Comparison of ENCODE assay signal across 35 cellular contexts in genomic region chr2:241040081-241040803, GRCh38. TPM values are rescaled to one million over a fixed set of nuclear protein-coding genes. Genes with fewer than 3 reads are reported as not detected.
A peak's percentile ranks its signal among the peaks of the same experiment; 100 is the strongest.
DNase-seq lines count a peak whose midpoint lies in the region; ATAC-seq, FAIRE-seq and TF ChIP-seq lines count a peak whose summit lies in the region.
"Had no signal": no experiment of that assay in that cellular context is flagged by ENCODE, and none has a peak within 500 bp of the region (broad histone marks: within the 10 kb centered on the region; RNA-seq: fewer than 3 reads in every experiment).

No MANE protein-coding gene starts in this region.

- H3K4me1 Mint-ChIP-seq in memory B cell: peaks cover 44% of the 10 kb centered on the region

- in situ Hi-C loops in HepG2 (cut with HindIII; ENCODE audit: extremely low pct_ligation_motif_present, low pct_unique_long_range_greater_than_20kb): no loop called here

- no peaks in the 10 kb centered on the region for H3K9me2 ChIP-seq in OCI-LY1 (ENCODE audit: low read depth, low read length)

- no peak for FAIRE-seq in HepG2 (lab: Jason Lieb, UNC)
- FAIRE-seq: endometrium, keratinocyte, TTC549 had no signal

- POLR2A ChIA-PET in HepG2 (lab: Yijun Ruan, JAX): no interaction called here

- no peak for ATAC-seq in HepG2
- no peak for ATAC-seq in right lobe of liver
- ATAC-seq in memory B cell (ENCODE audit: low read depth): no peak
- ATAC-seq in upper lobe of left lung (ENCODE audit: low FRiP score in 2 of 2): no peak
- no peak for ATAC-seq in GM18867 (IDR thresholded peaks at IDR 0.05; ENCODE audit: unreplicated experiment)
- ATAC-seq: activated CD8-positive, alpha-beta T cell treated with anti-CD3 and anti-CD28 coated beads, Interleukin-2, amount 10 ng/mL, durations not matched to agents 7 days and 5 days; foreskin keratinocyte; heart left ventricle; naive thymus-derived CD4-positive, alpha-beta T cell; psoas muscle; T-cell had no signal

- H3K27ac Mint-ChIP-seq in memory B cell: peak overlapping the region; percentile 98
- H3K27ac Mint-ChIP-seq: activated CD8-positive, alpha-beta T cell treated with anti-CD3 and anti-CD28 coated beads, Interleukin-2, amount 10 ng/mL, durations not matched to agents 7 days and 5 days; activated naive CD4-positive, alpha-beta T cell treated with anti-CD3 and anti-CD28 coated beads, Interleukin-2, amount 10 ng/mL, durations not matched to agents 7 days and 5 days had no signal

- H2AFZ ChIP-seq in HepG2 (ENCODE audit: low read length) (no peak overlapping the region), OCI-LY1 (ENCODE audit: low read length) (no peak overlapping the region)

- intact Hi-C loops in HepG2 (cut with micrococcal nuclease; ENCODE audit: unreplicated experiment) (no loop called here), right lobe of liver (cut with DNase I) (no loop called here)

- TF ChIP-seq EP300 in HepG2 (IDR thresholded peaks at IDR 0.05; ENCODE audit: low read depth in 2 of 2, low read length in 2 of 2): no peak
- TF ChIP-seq EP300 in HepG2 (CRISPR knock-in tag; IDR thresholded peaks at IDR 0.05; ENCODE audit: borderline replicate concordance): no peak
- no peak for TF ChIP-seq EP300 in upper lobe of left lung (IDR thresholded peaks at IDR 0.05)

- H3K9me3 ChIP-seq in HepG2 (ENCODE audit: low read length) (no peaks in the 10 kb centered on the region; the same call in 1 of the 2 replicates), right lobe of liver (no peaks in the 10 kb centered on the region), OCI-LY1 (ENCODE audit: low read length) (no peaks in the 10 kb centered on the region), upper lobe of left lung (peaks cover 0 to 4% (median 0%) of the 10 kb centered on the region in 4 donors)
- H3K9me3 ChIP-seq: BE2C, esophagus squamous epithelium, psoas muscle had no signal

- peak overlapping the region; percentile 95 for H3K4me3 Mint-ChIP-seq in memory B cell
- H3K4me3 Mint-ChIP-seq: activated CD8-positive, alpha-beta T cell treated with anti-CD3 and anti-CD28 coated beads, Interleukin-2, amount 10 ng/mL, durations not matched to agents 7 days and 5 days; activated naive CD4-positive, alpha-beta T cell treated with anti-CD3 and anti-CD28 coated beads, Interleukin-2, amount 10 ng/mL, durations not matched to agents 7 days and 5 days; T-cell had no signal

- no peak for TF ChIP-seq CTCF in HepG2 (CRISPR knock-in tag; IDR thresholded peaks at IDR 0.05)
- no peak for TF ChIP-seq CTCF in right lobe of liver (IDR thresholded peaks at IDR 0.05)
- no peak for TF ChIP-seq CTCF in OCI-LY1 (IDR thresholded peaks at IDR 0.05; ENCODE audit: low read length)
- TF ChIP-seq CTCF in upper lobe of left lung (IDR thresholded peaks at IDR 0.05): no peak

- H3K9ac ChIP-seq in HepG2 (ENCODE audit: insufficient read depth, low read depth, low read length) (no peak overlapping the region), OCI-LY1 (ENCODE audit: low read length) (no peak overlapping the region)

- H3K36me3 Mint-ChIP-seq in memory B cell: peaks cover 17% of the 10 kb centered on the region

- TF ChIP-seq POLR2A in HepG2 (IDR thresholded peaks at IDR 0.05; ENCODE audit: insufficient read depth in 1 of 2, low read depth in 2 of 2, low read length in 2 of 2) (no peak), right lobe of liver (IDR thresholded peaks at IDR 0.05) (no peak), upper lobe of left lung (IDR thresholded peaks at IDR 0.05) (no peak)

- DNase-seq in HepG2 (ENCODE audit: low spot score) (no peak), right lobe of liver (no peak), memory B cell (ENCODE audit: low spot score in 2 of 2) (no peak), upper lobe of left lung (peak; percentile 20 to 62), foreskin melanocyte (no peak)
- no peak for DNase-seq in NK-92 treated with Interleukin-12 subunit alpha and Interleukin-12 subunit beta, amount 100 ng/mL, for 24 hours (lab: John Stamatoyannopoulos, UW)
- DNase-seq: ACHN; activated CD4-positive, CD25-positive, alpha-beta regulatory T cell treated with anti-CD3 and anti-CD28 coated beads, Interleukin-2, amount 50 U/mL, for 72 hours; activated CD8-positive, alpha-beta T cell treated with anti-CD3 and anti-CD28 coated beads, Interleukin-2, amount 10 ng/mL, durations not matched to agents 7 days and 5 days; activated naive CD4-positive, alpha-beta T cell treated with anti-CD3 and anti-CD28 coated beads, Interleukin-2, amount 10 ng/mL, durations not matched to agents 7 days and 5 days; amniotic stem cell; BE2C; brain microvascular endothelial cell; cerebellar nuclear complex; COR-L47; dermis blood vessel endothelial cell; DMS79; esophagus squamous epithelium; foreskin keratinocyte; heart left ventricle; midbrain; naive thymus-derived CD4-positive, alpha-beta T cell; NCI-H1092; NCI-H187 treated with DMSO at 0.1 percent for 48 hours; NCI-H524 treated with DMSO at 0.1 percent for 48 hours; psoas muscle; stimulated activated CD4-positive, alpha-beta T cell treated with anti-CD3 and anti-CD28 coated beads, Interleukin-4, amount 100 ng/mL, for 24 hours; trophoblast cell had no signal

- no peak overlapping the region for H3K4me2 ChIP-seq in HepG2 (ENCODE audit: low read depth, low read length)
- H3K4me2 ChIP-seq in OCI-LY1 (ENCODE audit: low read length): peak overlapping the region; percentile 14; the same call in 1 of the 2 replicates

- H3K36me3 ChIP-seq in HepG2 (replicated peaks in 1 of 2; ENCODE audit: control insufficient read depth in 1 of 2, insufficient read depth in 2 of 2, low read length in 2 of 2) (no peaks in the 10 kb centered on the region), right lobe of liver (peaks cover 0 to 19% (median 0%) of the 10 kb centered on the region in 4 donors), OCI-LY1 (ENCODE audit: insufficient read depth, low read length) (no peaks in the 10 kb centered on the region), upper lobe of left lung (peaks cover 0 to 33% (median 10%) of the 10 kb centered on the region in 4 donors)
- H3K36me3 ChIP-seq: BE2C, brain microvascular endothelial cell had no signal

- H3K4me1 ChIP-seq in HepG2 (ENCODE audit: insufficient read depth, low read length) (peaks cover 20% of the 10 kb centered on the region), right lobe of liver (no peaks in the 10 kb centered on the region), OCI-LY1 (ENCODE audit: insufficient read depth, low read length, severe bottlenecking) (peaks cover 33% of the 10 kb centered on the region), upper lobe of left lung (peaks cover 9 to 23% (median 12%) of the 10 kb centered on the region in 4 donors)
- H3K4me1 ChIP-seq: BE2C, foreskin keratinocyte, psoas muscle had no signal

- H3K27ac ChIP-seq in HepG2 (ENCODE audit: extremely low read length, insufficient read depth, low read length): no peak overlapping the region
- no peak overlapping the region for H3K27ac ChIP-seq in right lobe of liver
- peak overlapping the region; percentile 39 for H3K27ac ChIP-seq in OCI-LY1 (ENCODE audit: low read depth, low read length, poor library complexity, severe bottlenecking)
- H3K27ac ChIP-seq in upper lobe of left lung: no peak overlapping the region
- H3K27ac ChIP-seq: brain microvascular endothelial cell, esophagus squamous epithelium, foreskin keratinocyte, heart left ventricle, psoas muscle, SJSA1 had no signal

- H3K27me3 ChIP-seq in HepG2 (ENCODE audit: control insufficient read depth in 1 of 2, insufficient read depth in 2 of 2, low read length in 2 of 2) (peaks cover 2 to 23% of the 10 kb centered on the region in 2 experiments; a peak in 3 of 5 replicates), right lobe of liver (no peaks in the 10 kb centered on the region), OCI-LY1 (ENCODE audit: insufficient read depth, low read length) (no peaks in the 10 kb centered on the region), upper lobe of left lung (no peaks in the 10 kb centered on the region)
- H3K27me3 ChIP-seq: BE2C, heart left ventricle, SJSA1 had no signal

- no TSS peak for BruUV-seq in HepG2 (replicated peaks; lab: Mats Ljungman, UMichigan)

- no peak overlapping the region for H3K4me3 ChIP-seq in HepG2 (replicated peaks in 1 of 3; ENCODE audit: insufficient read depth in 1 of 3, low read depth in 2 of 3, low read length in 3 of 3)
- H3K4me3 ChIP-seq in right lobe of liver: no peak overlapping the region
- no peak overlapping the region for H3K4me3 ChIP-seq in OCI-LY1 (ENCODE audit: low read depth, low read length, poor library complexity, severe bottlenecking)
- H3K4me3 ChIP-seq in upper lobe of left lung: no peak overlapping the region
- H3K4me3 ChIP-seq: esophagus squamous epithelium, heart left ventricle, psoas muscle, SJSA1 had no signal

- CTCF ChIA-PET in HepG2 (lab: Yijun Ruan, JAX; ENCODE audit: low intra/inter-chr PET ratio, low total read pairs): no interaction called here

- no peaks in the 10 kb centered on the region; the same call in 1 of the 2 replicates for H4K20me1 ChIP-seq in HepG2 (ENCODE audit: insufficient read depth, low read length)
- H4K20me1 ChIP-seq in OCI-LY1 (ENCODE audit: insufficient read depth, low read length): no peaks in the 10 kb centered on the region

- no peak for TF ChIP-seq RAD21 in HepG2 (CRISPR knock-in tag; IDR thresholded peaks at IDR 0.05)

- H3F3A ChIP-seq in OCI-LY1 (ENCODE audit: insufficient read depth, low read length): no peaks in the 10 kb centered on the region

- 73% methylated on average over 12 of the region's 13 CpGs for WGBS in HepG2 (ENCODE audit: low lambda C conversion rate)
- WGBS in right lobe of liver (ENCODE audit: insufficient coverage, low coverage, low lambda C conversion rate, missing lambda C conversion rate): 100% methylated on average over 2 of the region's 13 CpGs
- 95 to 99% methylated on average over 8 to 13 of the region's 13 CpGs for WGBS in upper lobe of left lung, 2 donors

- peaks cover 1% of the 10 kb centered on the region for H3K9me3 Mint-ChIP-seq in memory B cell
- H3K9me3 Mint-ChIP-seq: activated naive CD4-positive, alpha-beta T cell treated with anti-CD3 and anti-CD28 coated beads, Interleukin-2, amount 10 ng/mL, durations not matched to agents 7 days and 5 days had no signal

- H3K27me3 Mint-ChIP-seq in memory B cell: no peaks in the 10 kb centered on the region
- H3K27me3 Mint-ChIP-seq: T-cell had no signal

- H3K79me2 ChIP-seq in HepG2 (ENCODE audit: insufficient read depth, low read length) (no peaks in the 10 kb centered on the region), OCI-LY1 (ENCODE audit: insufficient read depth, low read length) (no peaks in the 10 kb centered on the region)

RNA-seq across cellular contexts. Expression of gene SNED1, which starts 41.8 kb away (rescaled TPM):
- total RNA-seq in HepG2 (2016; rRNA removed; fragmentation: Illumina TruSeq; extraction: Trizol) (0.15 TPM in 1 of 2 replicates, not detected in the other), right lobe of liver (10 to 100 TPM in 4 of 6 experiments, 1 to 10 TPM in 2; 7.4 to 27.8 (median 13.2) TPM), upper lobe of left lung (100 to 1,000 TPM in 1 of 6 donors, 10 to 100 TPM in 5; 26.0 to 189 (median 38.9) TPM)
- total RNA-seq in HepG2 (2016; cell fraction: cytosol; rRNA removed; fragmentation: Illumina TruSeq; extraction: Trizol; ENCODE audit: low read depth): 0.09 and 0.10 TPM in 2 replicates
- total RNA-seq in HepG2 (2016; cell fraction: insoluble cytoplasmic fraction; rRNA removed; fragmentation: Illumina TruSeq; extraction: Trizol): 0.03 and 0.26 TPM in 2 replicates
- 0.10 and 0.12 TPM in 2 replicates for total RNA-seq in HepG2 (2016; cell fraction: membrane; rRNA removed; fragmentation: Illumina TruSeq; extraction: Trizol)
- total RNA-seq in HepG2 (2016; cell fraction: nucleus; rRNA removed; fragmentation: Illumina TruSeq; extraction: Trizol): 0.13 and 0.62 TPM in 2 replicates
- polyA plus RNA-seq in HepG2 (2011; rRNA removed): 0.35 and 0.65 TPM in 2 replicates
- 0.06 and 0.32 TPM in 2 replicates for polyA plus RNA-seq in HepG2 (2011; cell fraction: cytosol; rRNA removed)
- polyA plus RNA-seq in HepG2 (2011; cell fraction: nucleus; rRNA removed): 1.2 and 1.4 TPM in 2 replicates
- 0.31 and 0.46 TPM in 2 replicates for polyA plus RNA-seq in HepG2 (2012)
- polyA plus RNA-seq in HepG2 (2016; cell fraction: cytosol; fragmentation: Illumina TruSeq; extraction: Trizol; ENCODE audit: low read depth): 0.03 and 0.10 TPM in 2 replicates
- 0.04 and 0.24 TPM in 2 replicates for polyA plus RNA-seq in HepG2 (2016; cell fraction: insoluble cytoplasmic fraction; fragmentation: Illumina TruSeq; extraction: Trizol; ENCODE audit: low read depth)
- 0.02 and 0.09 TPM in 2 replicates for polyA plus RNA-seq in HepG2 (2016; cell fraction: membrane; fragmentation: Illumina TruSeq; extraction: Trizol; ENCODE audit: low read depth)
- polyA plus RNA-seq in HepG2 (2016; cell fraction: nucleus; fragmentation: Illumina TruSeq; extraction: Trizol; ENCODE audit: insufficient read depth, low read depth): 0.19 and 1.7 TPM in 2 replicates
- polyA minus RNA-seq in HepG2 (2011; rRNA and poly(A)+ RNA removed; ENCODE audit: low replicate concordance): 0.96 and 3.2 TPM in 2 replicates
- polyA minus RNA-seq in HepG2 (2011; cell fraction: cytosol; rRNA and poly(A)+ RNA removed): 0.44 and 0.79 TPM in 2 replicates
- 0.52 and 0.99 TPM in 2 replicates for polyA minus RNA-seq in HepG2 (2011; cell fraction: nucleus; rRNA and poly(A)+ RNA removed)
- total RNA-seq: foreskin keratinocyte had no signal
- polyA plus RNA-seq: foreskin keratinocyte had no signal

Comparison
In these comparisons a context has a peak if more than half of its experiments do, and no peak if none do; other contexts are left out.
1. RNA of gene SNED1, which starts 41.8 kb away (total RNA-seq): 26.0 to 189 TPM in upper lobe of left lung and 7.4 to 27.8 TPM in right lobe of liver; 0.03 to 0.62 TPM in HepG2; every median in the first group is over 4 times any median in the second.
2. DNase-seq: peak in upper lobe of left lung (2 of 2); none in HepG2 (single experiment), right lobe of liver (0 of 3), memory B cell (0 of 2), foreskin melanocyte (single experiment) and NK-92 treated with Interleukin-12 subunit alpha and Interleukin-12 subunit beta, amount 100 ng/mL, for 24 hours (single experiment).